In genomic region chr2:225002039-225002655, GRCh38 we compare ENCODE assay signal across 8 cellular contexts. TPM values are rescaled to one million over a fixed set of nuclear protein-coding genes. Genes with fewer than 3 reads are reported as not detected.
DNase-seq lines count a peak whose midpoint lies in the region; ATAC-seq and TF ChIP-seq lines count a peak whose summit lies in the region.

No MANE protein-coding gene starts in this region.

- H3K4me3 Mint-ChIP-seq in activated CD4-positive, alpha-beta T cell treated with anti-CD3 and anti-CD28 coated beads, Interleukin-2, amount 10 ng/mL, durations not matched to agents 24 days and 14 days: peak overlapping the region; percentile 63
- H3K4me3 Mint-ChIP-seq in endodermal cell (no peak overlapping the region), natural killer cell (peak overlapping the region; percentile 53)

- H3K27ac ChIP-seq in AG04450 (ENCODE audit: low read depth, low read length) (peak overlapping the region; percentile 22), endodermal cell (ENCODE audit: low read depth, low read length) (no peak overlapping the region), thyroid gland (no peak overlapping the region)

- no peak overlapping the region for H3K9ac ChIP-seq in endodermal cell (ENCODE audit: extremely low read depth, low read length, poor library complexity, severe bottlenecking)

- CTCF ChIA-PET in AG04450 (lab: Charles Lee): interaction anchor here (0.6 to 6.2 kb wide), 54 partner anchors 7 to 659 kb away, joined by 3 to 84 read pairs (median 4); partner anchors contain the start of gene DOCK10

- H3K4me1 ChIP-seq in endodermal cell (ENCODE audit: control insufficient read depth, insufficient read depth, low read length) (no peaks in the 10 kb centered on the region), thyroid gland (peaks cover 0 to 10% of the 10 kb centered on the region in 2 donors)

- peak overlapping the region; percentile 73 for H3K27ac Mint-ChIP-seq in activated CD4-positive, alpha-beta T cell treated with anti-CD3 and anti-CD28 coated beads, Interleukin-2, amount 10 ng/mL, durations not matched to agents 24 days and 14 days
- no peak overlapping the region for H3K27ac Mint-ChIP-seq in endodermal cell
- H3K27ac Mint-ChIP-seq in natural killer cell: peak overlapping the region; percentile 74 to 89

- DNase-seq in AG04450 (ENCODE audit: low read depth, low spot score) (no peak), NCI-H510A treated with DMSO at 0.1 percent for 48 hours (lab: John Stamatoyannopoulos, UW) (peak; percentile 33), endodermal cell (peak; percentile 79), natural killer cell (peak; percentile 40), thyroid gland (peak; percentile 21 to 48)
- DNase-seq in activated CD4-positive, alpha-beta T cell treated with anti-CD3 and anti-CD28 coated beads, Interleukin-2, amount 10 ng/mL, durations not matched to agents 24 days and 14 days: peak; percentile 89

- H3K4me3 ChIP-seq in AG04450 (ENCODE audit: low read depth, low read length): no peak overlapping the region
- H3K4me3 ChIP-seq in endodermal cell (ENCODE audit: low read length): no peak overlapping the region
- no peak overlapping the region for H3K4me3 ChIP-seq in thyroid gland (replicated peaks in 1 of 3)

- H3K27me3 ChIP-seq in AG04450 (ENCODE audit: control insufficient read depth, insufficient read depth, low read length) (no peaks in the 10 kb centered on the region), endodermal cell (ENCODE audit: control insufficient read depth, insufficient read depth, low read length, poor library complexity, severe bottlenecking) (peaks cover 11% of the 10 kb centered on the region), thyroid gland (no peaks in the 10 kb centered on the region)

- no peaks in the 10 kb centered on the region for H3K36me3 ChIP-seq in endodermal cell (ENCODE audit: control insufficient read depth, insufficient read depth, low read length)
- H3K36me3 ChIP-seq in thyroid gland: no peaks in the 10 kb centered on the region

- TF ChIP-seq CTCF in AG04450 (IDR thresholded peaks at IDR 0.05; ENCODE audit: low read depth, low read length) (peak; percentile 81), endodermal cell (conservative IDR thresholded peaks at IDR 0.05) (peak; percentile 90), natural killer cell (IDR thresholded peaks at IDR 0.05) (peak; percentile 78), thyroid gland (IDR thresholded peaks at IDR 0.05) (peak in 5 of 6 experiments; percentile 12 to 71 (median 65))

- ATAC-seq in GM18505 (IDR thresholded peaks at IDR 0.05; ENCODE audit: unreplicated experiment): peak; percentile 49
- ATAC-seq in HG02973 (IDR thresholded peaks at IDR 0.05; ENCODE audit: unreplicated experiment): peak; percentile 49
- peak; percentile 81 to 89 (median 82) for ATAC-seq in natural killer cell

- no peaks in the 10 kb centered on the region for H3K9me3 Mint-ChIP-seq in activated CD4-positive, alpha-beta T cell treated with anti-CD3 and anti-CD28 coated beads, Interleukin-2, amount 10 ng/mL, durations not matched to agents 24 days and 14 days
- H3K9me3 Mint-ChIP-seq in endodermal cell (no peaks in the 10 kb centered on the region), natural killer cell (no peaks in the 10 kb centered on the region)

- H3K27me3 Mint-ChIP-seq in activated CD4-positive, alpha-beta T cell treated with anti-CD3 and anti-CD28 coated beads, Interleukin-2, amount 10 ng/mL, durations not matched to agents 24 days and 14 days: no peaks in the 10 kb centered on the region
- H3K27me3 Mint-ChIP-seq in endodermal cell (ENCODE audit: insufficient read depth) (peaks cover 9% of the 10 kb centered on the region), natural killer cell (ENCODE audit: low read depth in 2 of 2) (no peaks in the 10 kb centered on the region)

- TF ChIP-seq POLR2A in GM18505 (IDR thresholded peaks at IDR 0.05; ENCODE audit: borderline replicate concordance, extremely low read depth, insufficient read depth, insufficient read length) (no peak), thyroid gland (IDR thresholded peaks at IDR 0.05) (no peak)

- H3K36me3 Mint-ChIP-seq in activated CD4-positive, alpha-beta T cell treated with anti-CD3 and anti-CD28 coated beads, Interleukin-2, amount 10 ng/mL, durations not matched to agents 24 days and 14 days (ENCODE audit: low read depth): peaks cover 36% of the 10 kb centered on the region
- H3K36me3 Mint-ChIP-seq in endodermal cell (ENCODE audit: low read depth): no peaks in the 10 kb centered on the region
- no peaks in the 10 kb centered on the region for H3K36me3 Mint-ChIP-seq in natural killer cell

- H3K9me3 ChIP-seq in AG04450 (ENCODE audit: control insufficient read depth, insufficient read depth, low read length): no peaks in the 10 kb centered on the region
- no peaks in the 10 kb centered on the region for H3K9me3 ChIP-seq in endodermal cell (ENCODE audit: control insufficient read depth, low read length)
- no peaks in the 10 kb centered on the region for H3K9me3 ChIP-seq in thyroid gland

- intact Hi-C loops in activated CD4-positive, alpha-beta T cell treated with anti-CD3 and anti-CD28 coated beads, Interleukin-2, amount 10 ng/mL, durations not matched to agents 24 days and 14 days (cut with micrococcal nuclease): loop anchor here (1.0 to 5.0 kb wide), 9 partner anchors 8 to 660 kb away; no protein-coding TSS in a partner anchor
- intact Hi-C loops in natural killer cell (cut with micrococcal nuclease) (loop anchor here (1.0 to 2.0 kb wide), 3 partner anchors 33 to 115 kb away; no protein-coding TSS in a partner anchor), thyroid gland (cut with DNase I) (no loop called here)

- POLR2A ChIA-PET in AG04450 (lab: Yijun Ruan, JAX): no interaction called here

- H3K4me1 Mint-ChIP-seq in activated CD4-positive, alpha-beta T cell treated with anti-CD3 and anti-CD28 coated beads, Interleukin-2, amount 10 ng/mL, durations not matched to agents 24 days and 14 days: peaks cover 65% of the 10 kb centered on the region
- H3K4me1 Mint-ChIP-seq in endodermal cell (no peaks in the 10 kb centered on the region), natural killer cell (peaks cover 70 to 78% of the 10 kb centered on the region in 2 donors)

- 61 to 81% methylated on average over 3 to 6 of the region's 6 CpGs for WGBS in endodermal cell (ENCODE audit: insufficient coverage in 1 of 2, insufficient read length in 1 of 2), 2 experiments
- 39 to 51% methylated on average over 6 of the region's 6 CpGs for WGBS in thyroid gland, 2 donors

RNA-seq across cellular contexts. Expression of gene DOCK10, which starts 40.1 kb away (rescaled TPM):
- polyA plus RNA-seq in AG04450 (2011; rRNA removed): 53.0 and 54.7 TPM in 2 replicates
- polyA minus RNA-seq in AG04450 (2011; rRNA and poly(A)+ RNA removed): 113 and 119 TPM in 2 replicates
- total RNA-seq in activated CD4-positive, alpha-beta T cell treated with anti-CD3 and anti-CD28 coated beads, Interleukin-2, amount 10 ng/mL, durations not matched to agents 24 days and 14 days: 137 and 138 TPM in 2 replicates
- total RNA-seq in endodermal cell: 1 to 10 TPM in 1 of 2 donors, under 1 TPM in 1; 0.44 to 1.4 TPM
- polyA plus RNA-seq in endodermal cell (2013, experiment 1 of 2): 1.8 TPM
- polyA plus RNA-seq in endodermal cell (2013, experiment 2 of 2): 3.0 TPM
- total RNA-seq in natural killer cell: 100 to 1,000 TPM; 181 to 213 (median 182) TPM
- total RNA-seq in thyroid gland: 1 to 10 TPM; 4.6 to 8.9 (median 7.1) TPM

Comparison
In these comparisons a context has a peak if more than half of its experiments do, and no peak if none do; other contexts are left out.
1. RNA of gene DOCK10, which starts 40.1 kb away (total RNA-seq): 181 to 213 TPM in natural killer cell and 137 to 138 TPM in activated CD4-positive, alpha-beta T cell treated with anti-CD3 and anti-CD28 coated beads, Interleukin-2, amount 10 ng/mL, durations not matched to agents 24 days and 14 days; 4.6 to 8.9 TPM in thyroid gland and 0.44 to 1.4 TPM in endodermal cell; every median in the first group is over 10 times any median in the second.
2. Peak in every context shown above with its lines, with median percentiles within 50 percentile points of each other: CTCF ChIP-seq and ATAC-seq.